ENCODE assay signal across 27 cellular contexts in the genomic region with DNA sequence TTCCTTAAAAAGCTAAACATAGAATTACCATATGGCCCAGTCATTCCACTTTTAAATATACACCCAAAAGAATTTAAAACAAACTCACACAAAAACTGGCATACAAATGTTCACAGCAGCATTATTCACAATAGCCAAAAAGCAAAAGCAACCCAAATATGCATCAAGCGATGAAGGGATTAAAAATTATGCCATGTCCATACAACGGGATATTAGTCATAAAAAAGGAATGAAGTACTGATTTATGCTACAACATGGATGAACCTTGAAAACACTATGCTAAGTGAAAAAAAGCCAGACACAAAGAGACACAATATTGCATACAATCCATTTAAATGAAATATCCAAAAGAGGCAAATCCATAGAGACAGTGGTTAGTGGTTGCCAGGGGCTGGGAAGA.
DNase-seq lines count a peak whose midpoint lies in the region; ATAC-seq and TF ChIP-seq lines count a peak whose summit lies in the region.
"Had no signal": no experiment of that assay in that cellular context is flagged by ENCODE, and none has a peak within 500 bp of the region (broad histone marks: within the 10 kb centered on the region; RNA-seq: fewer than 3 reads in every experiment).

No MANE protein-coding gene starts in this region.

- TF ChIP-seq CTCF in fibroblast of the aortic adventitia (IDR thresholded peaks at IDR 0.05; ENCODE audit: insufficient read depth, low read length) (no peak), tibial nerve (IDR thresholded peaks at IDR 0.05) (no peak)

- H3K4me3 ChIP-seq in adipocyte (ENCODE audit: low read length) (no peak overlapping the region), fibroblast of the aortic adventitia (ENCODE audit: low read depth, low read length) (no peak overlapping the region), skeletal muscle satellite cell (ENCODE audit: low read length) (peak overlapping the region; percentile 16), tibial nerve (no peak overlapping the region)
- H3K4me3 ChIP-seq: heart right ventricle, K562, neural progenitor cell, right lobe of liver, SJCRH30, suprapubic skin had no signal

- no peak for TF ChIP-seq EP300 in tibial nerve (IDR thresholded peaks at IDR 0.05)

- H3K9ac ChIP-seq in adipocyte (ENCODE audit: low read length), result no peak overlapping the region
- H3K9ac ChIP-seq in skeletal muscle satellite cell (ENCODE audit: low read depth, low read length), result no peak overlapping the region
- H3K9ac ChIP-seq: neural progenitor cell had no signal

- H3K4me1 ChIP-seq in adipocyte (ENCODE audit: control insufficient read depth, insufficient read depth, low read length), result peaks cover 8% of the 10 kb centered on the region
- peaks cover 21% of the 10 kb centered on the region for H3K4me1 ChIP-seq in skeletal muscle satellite cell (ENCODE audit: control insufficient read depth, insufficient read depth, low read length)
- no peaks in the 10 kb centered on the region for H3K4me1 ChIP-seq in tibial nerve
- H3K4me1 ChIP-seq: heart right ventricle, neural progenitor cell, right lobe of liver, SJCRH30, suprapubic skin had no signal

- H3K9me3 ChIP-seq in adipocyte (ENCODE audit: control insufficient read depth, low read length) (no peaks in the 10 kb centered on the region), skeletal muscle satellite cell (replicated peaks; ENCODE audit: low read length) (no peaks in the 10 kb centered on the region), tibial nerve (no peaks in the 10 kb centered on the region)
- H3K9me3 ChIP-seq: heart right ventricle, right lobe of liver, SJCRH30, suprapubic skin had no signal

- peak; percentile 35 for DNase-seq in HS-27A (ENCODE audit: low read depth)
- DNase-seq in adipocyte (ENCODE audit: low read depth), result peak; percentile 46
- DNase-seq in fibroblast of the aortic adventitia (ENCODE audit: low read depth), result peak; percentile 47
- no peak for DNase-seq in tibial nerve (ENCODE audit: low spot score in 2 of 2)
- DNase-seq: activated CD4-positive, alpha-beta memory T cell treated with anti-CD3 and anti-CD28 coated beads for 36 hours; activated CD4-positive, CD25-positive, alpha-beta regulatory T cell treated with anti-CD3 and anti-CD28 coated beads, Interleukin-2, amount 50 U/mL, for 72 hours; activated CD8-positive, alpha-beta memory T cell treated with anti-CD3 and anti-CD28 coated beads, Interleukin-2, amount 50 U/mL, for 48 hours; aorta; caudate nucleus; foreskin melanocyte; GOT3; heart right ventricle; mammary epithelial cell; MM.1S; NCI-H2029 treated with DMSO at 0.1 percent for 48 hours; NCI-H69; posterior cingulate gyrus; right lobe of liver; SJCRH30; stimulated activated naive B cell treated with anti-CD40 and anti-IgM and Interleukin-4, amounts not matched to agents 10 μg/mL and 1 μg/mL and 100 μg/mL, for 72 hours had no signal

- no peak overlapping the region for H3K27ac ChIP-seq in tibial nerve
- H3K27ac ChIP-seq: heart right ventricle, neural progenitor cell, right lobe of liver, SJCRH30, suprapubic skin had no signal

- no peaks in the 10 kb centered on the region for H3K36me3 ChIP-seq in adipocyte (ENCODE audit: control insufficient read depth, insufficient read depth, low read length, severe bottlenecking)
- peaks cover 4% of the 10 kb centered on the region for H3K36me3 ChIP-seq in skeletal muscle satellite cell (ENCODE audit: insufficient read depth, low read length)
- H3K36me3 ChIP-seq in tibial nerve, result no peaks in the 10 kb centered on the region
- H3K36me3 ChIP-seq: heart right ventricle, neural progenitor cell, right lobe of liver, SJCRH30, suprapubic skin had no signal

- no peak for ATAC-seq in HG03521 (IDR thresholded peaks at IDR 0.05; ENCODE audit: unreplicated experiment)
- ATAC-seq in HG03045 (IDR thresholded peaks at IDR 0.05; ENCODE audit: unreplicated experiment), result no peak
- ATAC-seq: activated naive CD4-positive, alpha-beta T cell treated with anti-CD3 and anti-CD28 coated beads, Interleukin-2, amount 50 U/mL, for 72 hours; heart right ventricle; K562; right lobe of liver; stimulated activated naive B cell treated with anti-CD40 and anti-IgM and Interleukin-4, amounts not matched to agents 10 μg/mL and 1 μg/mL and 100 μg/mL, for 72 hours had no signal

- peak overlapping the region; percentile 45 for H3K4me2 ChIP-seq in skeletal muscle satellite cell (ENCODE audit: low read length)
- H3K4me2 ChIP-seq: neural progenitor cell had no signal

- TF ChIP-seq POLR2A in tibial nerve (IDR thresholded peaks at IDR 0.05), result no peak

- 71 to 84% methylated on average over 2 of the region's 2 CpGs for WGBS in tibial nerve, 2 donors

- H3K27me3 ChIP-seq in adipocyte (replicated peaks; ENCODE audit: control insufficient read depth, insufficient read depth, low read length) (no peaks in the 10 kb centered on the region), skeletal muscle satellite cell (ENCODE audit: control insufficient read depth, insufficient read depth, low read length) (no peaks in the 10 kb centered on the region), tibial nerve (no peaks in the 10 kb centered on the region)
- H3K27me3 ChIP-seq: heart right ventricle, neural progenitor cell, right lobe of liver, SJCRH30, suprapubic skin had no signal

Comparison
In these comparisons a context has a peak if more than half of its experiments do, and no peak if none do; other contexts are left out.
1. DNase-seq: peak in HS-27A (single experiment), adipocyte (single experiment) and fibroblast of the aortic adventitia (single experiment); none in tibial nerve (0 of 2).